19 cellular contexts compared by ENCODE assay signal in genomic region chr2:46430992-46431391, GRCh38. TPM values are rescaled to one million over a fixed set of nuclear protein-coding genes. Genes with fewer than 3 reads are reported as not detected.
"Had no signal": no experiment of that assay in that cellular context is flagged by ENCODE, and none has a peak within 500 bp of the region (broad histone marks: within the 10 kb centered on the region; RNA-seq: fewer than 3 reads in every experiment).

No MANE protein-coding gene starts in this region.

- H3K4me3 ChIP-seq: cardiac muscle cell, hepatocyte, left lung, tibial nerve had no signal

- H3K4me2 ChIP-seq: hepatocyte had no signal

- H3K36me3 ChIP-seq: cardiac muscle cell, left lung, tibial nerve had no signal

- DNase-seq: activated CD4-positive, alpha-beta T cell treated with anti-CD3 and anti-CD28 coated beads, Interleukin-2, amount 10 ng/mL, durations not matched to agents 7 days and 5 days; activated CD4-positive, CD25-positive, alpha-beta regulatory T cell; activated CD8-positive, alpha-beta memory T cell treated with anti-CD3 and anti-CD28 coated beads for 24 hours; activated naive CD4-positive, alpha-beta T cell; kidney; left lung; mammary epithelial cell; naive B cell; stimulated activated CD4-positive, alpha-beta T cell treated with anti-CD3 and anti-CD28 coated beads, Interleukin-15, amount 100 ng/mL, for 24 hours; stimulated activated CD4-positive, alpha-beta T cell treated with anti-CD3 and anti-CD28 coated beads, Interleukin-4, amount 100 ng/mL, for 1 hour; stimulated activated naive CD4-positive, alpha-beta T cell treated with Interleukin-2 at 50 U/mL for 16 hours had no signal

- ATAC-seq: esophagus mucosa, left lung had no signal

- H3K4me3 Mint-ChIP-seq: activated CD4-positive, alpha-beta T cell treated with anti-CD3 and anti-CD28 coated beads, Interleukin-2, amount 10 ng/mL, durations not matched to agents 7 days and 5 days; activated T-helper 1 cell treated with anti-CD3 and anti-CD28 coated beads, Interleukin-12 subunit alpha, Interleukin-12 subunit beta, Interleukin-2, Interleukin-4 antibody, amounts not matched to agents 30 ng/mL and 10 ng/mL and 1 ng/mL, durations not matched to agents 14 hours and 24 hours and 36 hours; naive B cell had no signal

- H3K79me2 ChIP-seq: hepatocyte had no signal

- H3K27me3 ChIP-seq: cardiac muscle cell, hepatocyte, left lung, tibial nerve had no signal

- H3K27ac Mint-ChIP-seq: activated CD4-positive, alpha-beta T cell treated with anti-CD3 and anti-CD28 coated beads, Interleukin-2, amount 10 ng/mL, durations not matched to agents 7 days and 5 days; activated T-helper 1 cell treated with anti-CD3 and anti-CD28 coated beads, Interleukin-12 subunit alpha, Interleukin-12 subunit beta, Interleukin-2, Interleukin-4 antibody, amounts not matched to agents 30 ng/mL and 10 ng/mL and 1 ng/mL, durations not matched to agents 14 hours and 24 hours and 36 hours; naive B cell had no signal

- H3K27ac ChIP-seq: cardiac muscle cell, hepatocyte, left lung, tibial nerve had no signal

- H3K9me3 Mint-ChIP-seq: activated CD4-positive, alpha-beta T cell treated with anti-CD3 and anti-CD28 coated beads, Interleukin-2, amount 10 ng/mL, durations not matched to agents 7 days and 5 days; activated T-helper 1 cell treated with anti-CD3 and anti-CD28 coated beads, Interleukin-12 subunit alpha, Interleukin-12 subunit beta, Interleukin-2, Interleukin-4 antibody, amounts not matched to agents 30 ng/mL and 10 ng/mL and 1 ng/mL, durations not matched to agents 14 hours and 24 hours and 36 hours had no signal

- H3K9me3 ChIP-seq: left lung, tibial nerve had no signal

- H3K36me3 Mint-ChIP-seq: naive B cell had no signal

- H3K4me1 ChIP-seq: left lung had no signal

RNA-seq across cellular contexts. Expression of gene TMEM247, which starts 48.4 kb away (rescaled TPM):
- total RNA-seq: activated CD4-positive, alpha-beta T cell treated with anti-CD3 and anti-CD28 coated beads, Interleukin-2, amount 10 ng/mL, durations not matched to agents 7 days and 5 days; activated T-helper 1 cell treated with anti-CD3 and anti-CD28 coated beads, Interleukin-12 subunit alpha, Interleukin-12 subunit beta, Interleukin-2, Interleukin-4 antibody, amounts not matched to agents 30 ng/mL and 10 ng/mL and 1 ng/mL, durations not matched to agents 14 hours and 24 hours and 36 hours; cardiac muscle cell; esophagus mucosa; hepatocyte; kidney; left lung; mammary epithelial cell; mononuclear cell; posterior vena cava; skeletal muscle tissue; tibial nerve had no signal
- polyA plus RNA-seq: cardiac muscle cell, hepatocyte, mammary epithelial cell had no signal
